Comparison of ENCODE assay signal across 23 cellular contexts in genomic region chr11:106098893-106099553, GRCh38.
"Had no signal": no experiment of that assay in that cellular context is flagged by ENCODE, and none has a peak within 500 bp of the region (broad histone marks: within the 10 kb centered on the region; RNA-seq: fewer than 3 reads in every experiment).

No MANE protein-coding gene starts in this region.

- H3K79me2 ChIP-seq: hepatocyte had no signal

- ATAC-seq: foreskin keratinocyte; gastroesophageal sphincter; heart left ventricle; left lung; left ventricle myocardium superior; lower lobe of right lung; naive thymus-derived CD4-positive, alpha-beta T cell had no signal

- H2AFZ ChIP-seq: hepatocyte had no signal

- H3K4me1 Mint-ChIP-seq: immature natural killer cell; naive thymus-derived CD4-positive, alpha-beta T cell had no signal

- H3K4me1 ChIP-seq: esophagus muscularis mucosa, gastroesophageal sphincter, heart left ventricle, left lung, lower lobe of right lung had no signal

- H3K4me2 ChIP-seq: hepatocyte had no signal

- H3K9me3 ChIP-seq: esophagus muscularis mucosa, gastroesophageal sphincter, heart left ventricle, left lung, lower lobe of right lung had no signal

- H3K4me3 ChIP-seq: coronary artery, dorsolateral prefrontal cortex, esophagus muscularis mucosa, gastroesophageal sphincter, heart left ventricle, hepatocyte, left lung, lower lobe of right lung had no signal

- H3K4me3 Mint-ChIP-seq: immature natural killer cell; naive thymus-derived CD4-positive, alpha-beta T cell had no signal

- H3K27me3 ChIP-seq: dorsolateral prefrontal cortex, esophagus muscularis mucosa, foreskin keratinocyte, gastroesophageal sphincter, heart left ventricle, hepatocyte, left lung had no signal

- H3K9me3 Mint-ChIP-seq: immature natural killer cell had no signal

- FAIRE-seq: endothelial cell of umbilical vein, frontal cortex had no signal

- H3K27me3 Mint-ChIP-seq: naive thymus-derived CD4-positive, alpha-beta T cell had no signal

- H3K27ac Mint-ChIP-seq: naive thymus-derived CD4-positive, alpha-beta T cell had no signal

- H3K27ac ChIP-seq: coronary artery, dorsolateral prefrontal cortex, esophagus muscularis mucosa, foreskin keratinocyte, gastroesophageal sphincter, heart left ventricle, hepatocyte, left lung, lower lobe of right lung had no signal

- DNase-seq: dermis blood vessel endothelial cell; dorsolateral prefrontal cortex; effector CD4-positive, alpha-beta T cell; effector memory CD4-positive, alpha-beta T cell; foreskin keratinocyte; heart left ventricle; hypothalamus; immature natural killer cell; islet precursor cell; kidney; kidney glomerular epithelial cell; left lung; left ventricle myocardium superior; lower lobe of right lung; mesendoderm; midbrain; naive thymus-derived CD4-positive, alpha-beta T cell had no signal
